ENCODE assay signal across 13 cellular contexts in genomic region chr5:180467028-180467427, GRCh38. TPM values are rescaled to one million over a fixed set of nuclear protein-coding genes. Genes with fewer than 3 reads are reported as not detected.
A peak's percentile ranks its signal among the peaks of the same experiment; 100 is the strongest.
DNase-seq lines count a peak whose midpoint lies in the region; ATAC-seq and TF ChIP-seq lines count a peak whose summit lies in the region.
"Had no signal": no experiment of that assay in that cellular context is flagged by ENCODE, and none has a peak within 500 bp of the region (broad histone marks: within the 10 kb centered on the region; RNA-seq: fewer than 3 reads in every experiment).

No MANE protein-coding gene starts in this region.

- TF ChIP-seq POLR2A in thyroid gland (IDR thresholded peaks at IDR 0.05), result no peak
- no peak for TF ChIP-seq POLR2A in gastroesophageal sphincter (IDR thresholded peaks at IDR 0.05)

- H3K9me3 ChIP-seq in HEK293 (ENCODE audit: control insufficient read depth, insufficient read depth, low read depth, low read length) (no peaks in the 10 kb centered on the region), hepatocyte (ENCODE audit: low read depth) (no peaks in the 10 kb centered on the region), thyroid gland (no peaks in the 10 kb centered on the region), gastroesophageal sphincter (no peaks in the 10 kb centered on the region)

- ATAC-seq in WTC11, result no peak
- no peak for ATAC-seq in gastroesophageal sphincter
- ATAC-seq: activated CD4-positive, alpha-beta T cell treated with anti-CD3 and anti-CD28 coated beads for 36 hours had no signal

- H3K4me1 Mint-ChIP-seq in activated CD4-positive, alpha-beta T cell treated with anti-CD3 and anti-CD28 coated beads, Interleukin-2, amount 10 ng/mL, durations not matched to agents 24 days and 14 days, result no peaks in the 10 kb centered on the region
- H3K4me1 Mint-ChIP-seq in WTC11, result peaks cover 8% of the 10 kb centered on the region
- H3K4me1 Mint-ChIP-seq: activated CD4-positive, alpha-beta T cell treated with anti-CD3 and anti-CD28 coated beads for 36 hours had no signal

- CTCF ChIA-PET in HEK293 (lab: Yijun Ruan, JAX), result interaction anchor here (1.0 to 2.7 kb wide), 2 partner anchors 17 to 173 kb away, joined by 3 to 10 read pairs; no protein-coding TSS in a partner anchor
- CTCF ChIA-PET in WTC11 (lab: Charles Lee), result interaction anchor here (0.9 to 2.7 kb wide), 5 partner anchors 17 to 266 kb away, joined by 3 to 10 read pairs (median 3); no protein-coding TSS in a partner anchor

- H2AFZ ChIP-seq in hepatocyte, result no peak overlapping the region

- TF ChIP-seq EP300 in gastroesophageal sphincter (IDR thresholded peaks at IDR 0.05), result no peak

- no peak for TF ChIP-seq CTCF in HEK293 (tag by site-specific recombination; IDR thresholded peaks at IDR 0.05)
- TF ChIP-seq CTCF in hepatocyte (IDR thresholded peaks at IDR 0.05; ENCODE audit: poor library complexity), result no peak
- TF ChIP-seq CTCF in thyroid gland (IDR thresholded peaks at IDR 0.05), result no peak
- no peak for TF ChIP-seq CTCF in WTC11 (IDR thresholded peaks at IDR 0.05)
- TF ChIP-seq CTCF in gastroesophageal sphincter (IDR thresholded peaks at IDR 0.05), result no peak

- no peaks in the 10 kb centered on the region for H3K9me2 ChIP-seq in hepatocyte (replicated peaks; ENCODE audit: insufficient read depth)

- no peaks in the 10 kb centered on the region for H3K36me3 ChIP-seq in HEK293 (ENCODE audit: control insufficient read depth in 2 of 2, insufficient read depth in 1 of 2, low read length in 2 of 2)
- H3K36me3 ChIP-seq in hepatocyte (replicated peaks; ENCODE audit: insufficient read depth, low read depth), result no peaks in the 10 kb centered on the region
- no peaks in the 10 kb centered on the region for H3K36me3 ChIP-seq in thyroid gland
- no peaks in the 10 kb centered on the region for H3K36me3 ChIP-seq in gastroesophageal sphincter

- H3K4me3 ChIP-seq in HEK293 (ENCODE audit: low read depth, low read length), result no peak overlapping the region
- H3K4me3 ChIP-seq in hepatocyte, result no peak overlapping the region
- no peak overlapping the region for H3K4me3 ChIP-seq in thyroid gland (replicated peaks in 1 of 3)
- no peak overlapping the region for H3K4me3 ChIP-seq in gastroesophageal sphincter

- DNase-seq in amniotic epithelial cell (ENCODE audit: low read depth) (peak; percentile 26), hepatocyte (ENCODE audit: low spot score) (peak; percentile 54), thyroid gland (peak; percentile 79), WTC11 (ENCODE audit: low spot score) (no peak)
- DNase-seq in activated CD4-positive, alpha-beta T cell treated with anti-CD3 and anti-CD28 coated beads, Interleukin-2, amount 10 ng/mL, durations not matched to agents 24 days and 14 days, result no peak
- DNase-seq: activated CD4-positive, alpha-beta T cell treated with anti-CD3 and anti-CD28 coated beads for 36 hours; activated gamma-delta T cell; foreskin fibroblast; NCI-H1105; NCI-H526 treated with DMSO at 0.1 percent for 48 hours; stimulated activated CD4-positive, alpha-beta T cell treated with anti-CD3 and anti-CD28 coated beads, Interleukin-2, amount 100 ng/mL, for 48 hours had no signal

- peaks cover 2% of the 10 kb centered on the region for H3K27me3 Mint-ChIP-seq in activated CD4-positive, alpha-beta T cell treated with anti-CD3 and anti-CD28 coated beads, Interleukin-2, amount 10 ng/mL, durations not matched to agents 24 days and 14 days
- H3K27me3 Mint-ChIP-seq in WTC11 (ENCODE audit: low read depth), result peaks cover 2% of the 10 kb centered on the region; the same call in 1 of the 2 replicates

- H3K4me3 Mint-ChIP-seq in activated CD4-positive, alpha-beta T cell treated with anti-CD3 and anti-CD28 coated beads, Interleukin-2, amount 10 ng/mL, durations not matched to agents 24 days and 14 days, result no peak overlapping the region
- H3K4me3 Mint-ChIP-seq in WTC11, result no peak overlapping the region
- H3K4me3 Mint-ChIP-seq: activated CD4-positive, alpha-beta T cell treated with anti-CD3 and anti-CD28 coated beads for 36 hours had no signal

- no peaks in the 10 kb centered on the region for H3K9me3 Mint-ChIP-seq in activated CD4-positive, alpha-beta T cell treated with anti-CD3 and anti-CD28 coated beads, Interleukin-2, amount 10 ng/mL, durations not matched to agents 24 days and 14 days
- peaks cover 5% of the 10 kb centered on the region for H3K9me3 Mint-ChIP-seq in WTC11

- H3K4me2 ChIP-seq in hepatocyte, result no peak overlapping the region

- H3K4me1 ChIP-seq in HEK293 (ENCODE audit: control insufficient read depth, insufficient read depth, low read length) (no peaks in the 10 kb centered on the region), hepatocyte (ENCODE audit: insufficient read depth) (no peaks in the 10 kb centered on the region), thyroid gland (peaks cover 0 to 14% of the 10 kb centered on the region in 2 donors), gastroesophageal sphincter (no peaks in the 10 kb centered on the region)

- no peaks in the 10 kb centered on the region for H3K36me3 Mint-ChIP-seq in activated CD4-positive, alpha-beta T cell treated with anti-CD3 and anti-CD28 coated beads, Interleukin-2, amount 10 ng/mL, durations not matched to agents 24 days and 14 days (ENCODE audit: low read depth)
- H3K36me3 Mint-ChIP-seq in WTC11, result peaks cover 3% of the 10 kb centered on the region; the same call in 1 of the 2 replicates

- H3K27me3 ChIP-seq in hepatocyte (peaks cover 5% of the 10 kb centered on the region), thyroid gland (no peaks in the 10 kb centered on the region), gastroesophageal sphincter (peaks cover 27% of the 10 kb centered on the region)

- intact Hi-C loops in thyroid gland (cut with DNase I), result loop anchor here (10.0 kb wide), 1 partner anchor 112 kb away; the partner anchor contains the start of gene GFPT2
- intact Hi-C loops in activated CD4-positive, alpha-beta T cell treated with anti-CD3 and anti-CD28 coated beads, Interleukin-2, amount 10 ng/mL, durations not matched to agents 24 days and 14 days (cut with micrococcal nuclease), result no loop called here

- H3K79me2 ChIP-seq in hepatocyte, result no peaks in the 10 kb centered on the region

- H4K20me1 ChIP-seq in hepatocyte (ENCODE audit: insufficient read depth, poor library complexity, severe bottlenecking), result no peaks in the 10 kb centered on the region

- POLR2A ChIA-PET in HEK293 (lab: Yijun Ruan, JAX) (no interaction called here), WTC11 (lab: Charles Lee) (no interaction called here)

- WGBS in hepatocyte (ENCODE audit: low lambda C conversion rate, missing lambda C conversion rate), result 91% methylated on average over 7 of the region's 7 CpGs
- WGBS in thyroid gland, 2 donors, result 12 to 31% methylated on average over 6 to 7 of the region's 7 CpGs
- 20% methylated on average over 1 of the region's 7 CpGs; no CpG with 5 or more reads in 1 of the 2 donors for WGBS in gastroesophageal sphincter (ENCODE audit: low coverage in 1 of 2), 2 donors

- no peak overlapping the region for H3K27ac ChIP-seq in HEK293 (ENCODE audit: extremely low read depth, low read depth, low read length)
- H3K27ac ChIP-seq in hepatocyte, result no peak overlapping the region
- no peak overlapping the region for H3K27ac ChIP-seq in thyroid gland
- no peak overlapping the region for H3K27ac ChIP-seq in gastroesophageal sphincter

- no peak overlapping the region for H3K27ac Mint-ChIP-seq in activated CD4-positive, alpha-beta T cell treated with anti-CD3 and anti-CD28 coated beads, Interleukin-2, amount 10 ng/mL, durations not matched to agents 24 days and 14 days
- H3K27ac Mint-ChIP-seq in WTC11, result no peak overlapping the region
- H3K27ac Mint-ChIP-seq: activated CD4-positive, alpha-beta T cell treated with anti-CD3 and anti-CD28 coated beads for 36 hours had no signal

TF ChIP-seq in WTC11, 78 proteins besides CTCF, POLR2A, EP300 and RAD21 (continues in another document):
- TF ChIP-seq SMAD4 (CRISPR knock-in tag; IDR thresholded peaks at IDR 0.05), result no peak
- TF ChIP-seq CDX4 (CRISPR knock-in tag; IDR thresholded peaks at IDR 0.05; ENCODE audit: borderline replicate concordance), result no peak
- TF ChIP-seq SMAD3 (CRISPR knock-in tag; IDR thresholded peaks at IDR 0.05; ENCODE audit: borderline replicate concordance), result no peak
- no peak for TF ChIP-seq PRRX2 (CRISPR knock-in tag; IDR thresholded peaks at IDR 0.05)
- no peak for TF ChIP-seq ELF4 (CRISPR knock-in tag; IDR thresholded peaks at IDR 0.05; ENCODE audit: low read depth)
- TF ChIP-seq TEAD1 (CRISPR knock-in tag; IDR thresholded peaks at IDR 0.05), result no peak
- no peak for TF ChIP-seq ZNF396 (CRISPR knock-in tag; IDR thresholded peaks at IDR 0.05; ENCODE audit: borderline replicate concordance)
- no peak for TF ChIP-seq OVOL2 (CRISPR knock-in tag; IDR thresholded peaks at IDR 0.05; ENCODE audit: borderline replicate concordance)
- no peak for TF ChIP-seq HMGA2 (CRISPR knock-in tag; IDR thresholded peaks at IDR 0.05)
- TF ChIP-seq ZNF425 (CRISPR knock-in tag; conservative IDR thresholded peaks at IDR 0.05), result no peak

RNA-seq across cellular contexts. Expression of gene CNOT6, which starts 27.2 kb away (rescaled TPM):
- total RNA-seq in hepatocyte, result 20.3 and 24.1 TPM in 2 replicates
- polyA plus RNA-seq in hepatocyte, result 9.9 and 12.0 TPM in 2 replicates
- total RNA-seq in thyroid gland, result 10 to 100 TPM; 14.0 to 21.0 (median 17.2) TPM
- 45.3 and 51.6 TPM in 2 replicates for total RNA-seq in activated CD4-positive, alpha-beta T cell treated with anti-CD3 and anti-CD28 coated beads, Interleukin-2, amount 10 ng/mL, durations not matched to agents 24 days and 14 days
- 39.9 to 42.1 TPM (median 41.0 TPM) in 3 replicates for total RNA-seq in WTC11 (2021)
- 10 to 100 TPM; 15.8 to 25.7 (median 24.1) TPM for total RNA-seq in gastroesophageal sphincter

Comparison
In these comparisons a context has a peak if more than half of its experiments do, and no peak if none do; other contexts are left out.
1. DNase-seq: peak in amniotic epithelial cell (single experiment), hepatocyte (single experiment) and thyroid gland (2 of 2); none in activated CD4-positive, alpha-beta T cell treated with anti-CD3 and anti-CD28 coated beads, Interleukin-2, amount 10 ng/mL, durations not matched to agents 24 days and 14 days (single experiment) and WTC11 (single experiment).